ENCODE assay signal across 8 cellular contexts in genomic region chr16:566475-567361, GRCh38. TPM values are rescaled to one million over a fixed set of nuclear protein-coding genes. Genes with fewer than 3 reads are reported as not detected.
DNase-seq lines count a peak whose midpoint lies in the region; ATAC-seq and TF ChIP-seq lines count a peak whose summit lies in the region.

A gene with protein sequence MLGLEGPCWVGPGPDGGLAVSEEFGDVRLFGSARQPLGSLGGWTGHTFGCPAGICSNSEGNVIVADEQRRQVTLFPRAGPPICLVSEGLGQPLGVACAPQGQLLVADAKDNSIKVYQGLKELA (plus strand): TSS chr16:567005. CDS start chr16:568048, 1,043 bp downstream.

- POLR2A ChIA-PET in CD8-positive, alpha-beta memory T cell (lab: Charles Lee), result interaction anchor here (0.6 to 1.0 kb wide), 2 partner anchors 70 to 1791 kb away, joined by 3 to 4 read pairs; no protein-coding TSS in a partner anchor

- peak within 1 kb of the TSS; percentile 29 to 85 (median 59) for H3K4me3 Mint-ChIP-seq in CD8-positive, alpha-beta memory T cell
- H3K4me3 Mint-ChIP-seq in activated T-cell treated with anti-CD3 and anti-CD28 coated beads, Interleukin-2, amount 50 U/mL, for 72 hours, result peak within 1 kb of the TSS; percentile 78 to 80

- TF ChIP-seq POLR2A in gastroesophageal sphincter (IDR thresholded peaks at IDR 0.05), result no peak

- CTCF ChIA-PET in CD8-positive, alpha-beta memory T cell (lab: Charles Lee), result no interaction called here

- peak within 1 kb of the TSS; percentile 41 to 83 (median 65) for H3K27ac Mint-ChIP-seq in CD8-positive, alpha-beta memory T cell
- peak within 1 kb of the TSS; percentile 65 for H3K27ac Mint-ChIP-seq in activated T-cell treated with anti-CD3 and anti-CD28 coated beads, Interleukin-2, amount 50 U/mL, for 72 hours

- H3K36me3 Mint-ChIP-seq in CD8-positive, alpha-beta memory T cell, result peaks cover 0 to 1% (median 0%) of the 10 kb centered on the region in 3 donors
- H3K36me3 Mint-ChIP-seq in activated T-cell treated with anti-CD3 and anti-CD28 coated beads, Interleukin-2, amount 50 U/mL, for 72 hours (ENCODE audit: insufficient read depth in 2 of 2), result no peaks in the 10 kb centered on the region

- peak within 1 kb of the TSS; percentile 47 for H3K4me3 ChIP-seq in CD8-positive, alpha-beta memory T cell (ENCODE audit: low read length)
- H3K4me3 ChIP-seq in gastroesophageal sphincter, result peak within 1 kb of the TSS in 1 of 2 donors; percentile 41
- peak within 1 kb of the TSS; percentile 45 for H3K4me3 ChIP-seq in psoas muscle

- H3K4me1 ChIP-seq in CD8-positive, alpha-beta memory T cell (ENCODE audit: insufficient read depth, low read length), result peaks cover 41% of the 10 kb centered on the region
- H3K4me1 ChIP-seq in gastroesophageal sphincter, result peaks cover 0 to 64% (median 38%) of the 10 kb centered on the region in 3 donors
- H3K4me1 ChIP-seq in psoas muscle, result peaks cover 16% of the 10 kb centered on the region

- ATAC-seq in GM21786 (IDR thresholded peaks at IDR 0.05; ENCODE audit: unreplicated experiment) (peak; percentile 59), gastroesophageal sphincter (peak; percentile 50), psoas muscle (peak; percentile 18 to 39 (median 25)), HG02798 (IDR thresholded peaks at IDR 0.05; ENCODE audit: poor library complexity, unreplicated experiment) (no peak)
- peak; percentile 64 to 67 for ATAC-seq in activated T-cell treated with anti-CD3 and anti-CD28 coated beads, Interleukin-2, amount 50 U/mL, for 72 hours (replicated peaks in 1 of 2)

- no peaks in the 10 kb centered on the region for H3K27me3 ChIP-seq in CD8-positive, alpha-beta memory T cell (ENCODE audit: insufficient read depth, low read length, poor library complexity, severe bottlenecking)
- H3K27me3 ChIP-seq in gastroesophageal sphincter (peaks cover 32% of the 10 kb centered on the region), psoas muscle (ENCODE audit: insufficient read depth in 3 of 3, low read length in 2 of 3) (peaks cover 0 to 6% (median 4%) of the 10 kb centered on the region in 3 donors)

- no peak for TF ChIP-seq EP300 in gastroesophageal sphincter (IDR thresholded peaks at IDR 0.05)

- no peak for TF ChIP-seq CTCF in gastroesophageal sphincter (IDR thresholded peaks at IDR 0.05)
- TF ChIP-seq CTCF in psoas muscle (IDR thresholded peaks at IDR 0.05), result no peak

- H3K27me3 Mint-ChIP-seq in CD8-positive, alpha-beta memory T cell, result peaks cover 0 to 2% of the 10 kb centered on the region in 2 donors
- H3K27me3 Mint-ChIP-seq in activated T-cell treated with anti-CD3 and anti-CD28 coated beads, Interleukin-2, amount 50 U/mL, for 72 hours (ENCODE audit: low read depth), result no peaks in the 10 kb centered on the region

- WGBS in gastroesophageal sphincter (ENCODE audit: low coverage in 1 of 2), 2 donors, result 30 to 40% methylated on average over 2 to 6 of the region's 26 CpGs
- 38 to 45% (median 44%) methylated on average over 24 to 26 of the region's 26 CpGs for WGBS in psoas muscle, 3 donors

- H3K4me1 Mint-ChIP-seq in CD8-positive, alpha-beta memory T cell, result peaks cover 27 to 33% (median 33%) of the 10 kb centered on the region in 3 donors
- H3K4me1 Mint-ChIP-seq in activated T-cell treated with anti-CD3 and anti-CD28 coated beads, Interleukin-2, amount 50 U/mL, for 72 hours (ENCODE audit: low read depth), result peaks cover 33% of the 10 kb centered on the region

- peak in 4 of 5 donors; percentile 12 to 60 (median 38) for DNase-seq in CD8-positive, alpha-beta memory T cell
- DNase-seq in NCI-H82 (lab: John Stamatoyannopoulos, UW) (peak; percentile 69), psoas muscle (peak; percentile 75 to 85), HuH-7 (ENCODE audit: low spot score) (no peak)
- DNase-seq in activated T-cell treated with anti-CD3 and anti-CD28 coated beads, Interleukin-2, amount 50 U/mL, for 72 hours, result peak; percentile 70 to 72

- no peaks in the 10 kb centered on the region for H3K36me3 ChIP-seq in CD8-positive, alpha-beta memory T cell (ENCODE audit: insufficient read depth, low read length)
- peaks cover 0 to under 1% of the 10 kb centered on the region in 2 donors for H3K36me3 ChIP-seq in gastroesophageal sphincter
- no peaks in the 10 kb centered on the region for H3K36me3 ChIP-seq in psoas muscle (ENCODE audit: insufficient read depth in 1 of 2, low read depth in 1 of 2)

- peak within 1 kb of the TSS; percentile 75 for H3K27ac ChIP-seq in CD8-positive, alpha-beta memory T cell (ENCODE audit: low read depth, low read length)
- H3K27ac ChIP-seq in gastroesophageal sphincter, result peak within 1 kb of the TSS in 3 of 4 donors; percentile 43 to 74 (median 51)
- no peak within 1 kb of the TSS for H3K27ac ChIP-seq in psoas muscle

- intact Hi-C loops in psoas muscle (cut with DNase I), result no loop called here

- H3K9me3 Mint-ChIP-seq in CD8-positive, alpha-beta memory T cell, result peaks cover 0 to 4% (median 0%) of the 10 kb centered on the region in 5 donors
- no peaks in the 10 kb centered on the region for H3K9me3 Mint-ChIP-seq in activated T-cell treated with anti-CD3 and anti-CD28 coated beads, Interleukin-2, amount 50 U/mL, for 72 hours

- no peaks in the 10 kb centered on the region for H3K9me3 ChIP-seq in CD8-positive, alpha-beta memory T cell (ENCODE audit: low read length)
- H3K9me3 ChIP-seq in gastroesophageal sphincter (no peaks in the 10 kb centered on the region), psoas muscle (no peaks in the 10 kb centered on the region)

RNA-seq across cellular contexts. Expression of the gene that starts here (rescaled TPM):
- total RNA-seq in CD8-positive, alpha-beta memory T cell, result under 1 TPM; 0.55 to 0.59 TPM
- polyA plus RNA-seq in CD8-positive, alpha-beta memory T cell, result 1.6 TPM
- total RNA-seq in activated T-cell treated with anti-CD3 and anti-CD28 coated beads, Interleukin-2, amount 50 U/mL, for 72 hours, result 1 to 10 TPM; 1.4 TPM
- 1 to 10 TPM in 2 of 4 donors, under 1 TPM in 2; 0.47 to 2.9 (median 0.87) TPM for total RNA-seq in gastroesophageal sphincter
- under 1 TPM in 3 of 4 donors, not detected in 1; 0.19 to 0.39 (median 0.27) TPM for total RNA-seq in psoas muscle
- under 1 TPM; 0.06 to 0.38 (median 0.27) TPM for polyA plus RNA-seq in psoas muscle

Comparison
In these comparisons a context has a peak if more than half of its experiments do, and no peak if none do; other contexts are left out.
1. Peak in DNase-seq, ATAC-seq and H3K4me3 ChIP-seq in psoas muscle; RNA of the gene not detected or under 1 TPM.